In the genomic region with DNA sequence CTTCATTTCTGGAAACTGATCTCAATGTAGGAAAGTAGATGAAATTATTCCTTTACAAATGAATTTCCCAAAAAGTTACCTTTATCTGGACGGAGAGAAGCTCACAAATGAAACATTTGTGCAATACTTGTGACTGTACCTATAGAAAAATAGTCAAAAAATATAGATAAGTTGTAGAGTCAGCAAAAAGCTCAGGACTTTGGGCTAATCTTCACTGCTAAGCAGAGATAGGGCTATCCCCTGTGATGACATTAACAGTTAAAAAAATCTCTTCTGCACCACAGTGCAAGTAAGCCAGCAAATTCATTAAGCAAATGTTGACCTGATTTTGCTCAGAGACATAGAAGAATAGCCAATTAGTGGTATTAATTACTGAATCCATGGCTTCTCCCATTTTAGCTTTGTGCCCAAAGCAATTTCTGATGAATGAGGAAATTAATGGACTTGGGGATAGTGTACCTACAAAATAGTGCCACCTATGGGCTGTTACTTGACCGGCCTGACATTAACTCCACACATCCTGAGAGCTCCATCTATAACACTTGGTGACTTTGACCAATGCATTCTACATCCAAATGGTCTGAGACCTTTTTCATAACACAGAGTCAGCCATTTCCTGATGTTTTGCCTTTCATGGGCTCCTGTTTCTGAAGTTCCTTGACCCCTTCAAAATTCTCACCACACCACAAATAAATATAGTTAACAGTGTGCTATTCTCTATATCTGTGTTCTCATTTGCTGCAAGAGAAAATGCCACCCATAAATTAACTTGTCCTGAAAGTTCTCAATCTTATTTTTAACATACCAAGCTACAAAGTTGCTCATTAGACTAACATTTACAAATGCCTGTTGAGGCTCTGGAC, we compare ENCODE assay signal across 10 cellular contexts.
DNase-seq lines count a peak whose midpoint lies in the region; ATAC-seq and TF ChIP-seq lines count a peak whose summit lies in the region.
"Had no signal": no experiment of that assay in that cellular context is flagged by ENCODE, and none has a peak within 500 bp of the region (broad histone marks: within the 10 kb centered on the region; RNA-seq: fewer than 3 reads in every experiment).

No MANE protein-coding gene starts in this region.

- no peaks in the 10 kb centered on the region for H3K4me1 ChIP-seq in HCT116 (ENCODE audit: control insufficient read depth in 1 of 2, insufficient read depth in 2 of 2, low read length in 2 of 2)
- no peaks in the 10 kb centered on the region for H3K4me1 ChIP-seq in breast epithelium
- H3K4me1 ChIP-seq in right lobe of liver = no peaks in the 10 kb centered on the region

- intact Hi-C loops in HCT116 (cut with micrococcal nuclease) = loop anchor here (2.0 to 10.0 kb wide), 2 partner anchors 299 to 685 kb away; no protein-coding TSS in a partner anchor
- intact Hi-C loops in breast epithelium (cut with DNase I; ENCODE audit: low total_unique reads) = no loop called here
- intact Hi-C loops in right lobe of liver (cut with DNase I) = no loop called here

- ATAC-seq in HCT116 (peak; percentile 91), right lobe of liver (peak; percentile 59 to 82 (median 77))

- RAD21 ChIA-PET in HCT116 (lab: Charles Lee; ENCODE audit: low non-redundant PET in 1 of 2, low total read pairs in 2 of 2, uncharacterized antibody in 2 of 2, unreplicated experiment in 2 of 2) = interaction anchor here in 1 of 2 experiments (0.7 kb wide), 1 partner anchor 144 kb away, joined by 3 read pairs; no protein-coding TSS in a partner anchor

- TF ChIP-seq CTCF in HCT116 (IDR thresholded peaks at IDR 0.05 in 2 of 3, conservative IDR thresholded peaks at IDR 0.05 in 1 of 3; ENCODE audit: borderline replicate concordance in 1 of 3, insufficient read depth in 1 of 3, low read depth in 2 of 3, low read length in 2 of 3) (peak; percentile 47 to 74 (median 68); a peak in 5 of 6 replicates), breast epithelium (IDR thresholded peaks at IDR 0.05) (peak in 2 of 3 donors; percentile 27 to 33), right lobe of liver (IDR thresholded peaks at IDR 0.05) (peak; percentile 42 to 65 (median 50))

- CTCF ChIA-PET in HCT116 (lab: Charles Lee) = interaction anchor here (0.6 to 3.4 kb wide), 26 partner anchors 9 to 688 kb away, joined by 3 to 32 read pairs (median 4); no protein-coding TSS in a partner anchor

- H3K9me3 ChIP-seq in HCT116 (ENCODE audit: control insufficient read depth in 1 of 2, insufficient read depth in 1 of 2, low read depth in 1 of 2, low read length in 2 of 2) (no peaks in the 10 kb centered on the region), breast epithelium (no peaks in the 10 kb centered on the region), right lobe of liver (no peaks in the 10 kb centered on the region)
- H3K9me3 ChIP-seq: BLaER1 treated with 17β-estradiol and CSF1 and Interleukin-3, amounts not matched to agents 10 nM and 100 nM had no signal

- H3K9me2 ChIP-seq in HCT116 (ENCODE audit: insufficient read depth) = no peaks in the 10 kb centered on the region

- H3K79me2 ChIP-seq in HCT116 (ENCODE audit: insufficient read depth, low read length) = no peaks in the 10 kb centered on the region

- POLR2A ChIA-PET in HCT116 (lab: Charles Lee) = no interaction called here

- H3K36me3 ChIP-seq in HCT116 (ENCODE audit: control insufficient read depth in 1 of 2, insufficient read depth in 2 of 2, low read length in 2 of 2) = no peaks in the 10 kb centered on the region
- H3K36me3 ChIP-seq in breast epithelium = no peaks in the 10 kb centered on the region
- H3K36me3 ChIP-seq in right lobe of liver = no peaks in the 10 kb centered on the region
- H3K36me3 ChIP-seq: BLaER1 treated with 17β-estradiol and CSF1 and Interleukin-3, amounts not matched to agents 10 nM and 100 nM had no signal

- BruUV-seq in HCT116 (replicated peaks; lab: Mats Ljungman, UMichigan) = no TSS peak

- no peak overlapping the region for H3K4me2 ChIP-seq in HCT116 (ENCODE audit: low read length)
- H3K4me2 ChIP-seq: BLaER1 treated with 17β-estradiol and CSF1 and Interleukin-3, amounts not matched to agents 10 nM and 100 nM had no signal

- H3K27me3 ChIP-seq in HCT116 (ENCODE audit: insufficient read depth, low read length) = no peaks in the 10 kb centered on the region
- H3K27me3 ChIP-seq in breast epithelium = no peaks in the 10 kb centered on the region
- H3K27me3 ChIP-seq in right lobe of liver = no peaks in the 10 kb centered on the region
- H3K27me3 ChIP-seq: BLaER1 treated with 17β-estradiol and CSF1 and Interleukin-3, amounts not matched to agents 10 nM and 100 nM had no signal

- H2AFZ ChIP-seq in HCT116 (ENCODE audit: low read depth, low read length, poor library complexity, severe bottlenecking) = peak overlapping the region; percentile 63

- 44% methylated on average over 2 of the region's 2 CpGs for WGBS in right lobe of liver (ENCODE audit: insufficient coverage, low coverage, low lambda C conversion rate, missing lambda C conversion rate)

- TF ChIP-seq RAD21 in HCT116 (IDR thresholded peaks at IDR 0.05; ENCODE audit: low read depth) = peak; percentile 61

- TF ChIP-seq POLR2A in HCT116 (IDR thresholded peaks at IDR 0.05; ENCODE audit: borderline replicate concordance, extremely low read depth, insufficient read depth, insufficient read length) = no peak
- TF ChIP-seq POLR2A in breast epithelium (IDR thresholded peaks at IDR 0.05) = no peak
- TF ChIP-seq POLR2A in right lobe of liver (IDR thresholded peaks at IDR 0.05) = no peak

- DNase-seq in NCI-H187 treated with DMSO at 0.1 percent for 48 hours (lab: John Stamatoyannopoulos, UW) = peak; percentile 8
- DNase-seq in NCI-H187 (lab: John Stamatoyannopoulos, UW) = no peak
- peak; percentile 37 for DNase-seq in HCT116 (ENCODE audit: low read depth, low spot score)
- peak; percentile 19 for DNase-seq in NCI-H446 treated with DMSO at 0.1 percent for 48 hours (lab: John Stamatoyannopoulos, UW)
- no peak for DNase-seq in breast epithelium (ENCODE audit: low spot score in 2 of 2)
- no peak for DNase-seq in right lobe of liver
- no peak for DNase-seq in activated gamma-delta T cell treated with Interleukin-2 at 50 U/mL for 16 hours
- no peak for DNase-seq in effector CD4-positive, alpha-beta T cell

- H3K4me3 ChIP-seq in HCT116 (replicated peaks in 1 of 2; ENCODE audit: low read depth in 1 of 2, low read length in 2 of 2) (no peak overlapping the region), breast epithelium (no peak overlapping the region), right lobe of liver (no peak overlapping the region)
- H3K4me3 ChIP-seq: BLaER1 treated with 17β-estradiol and CSF1 and Interleukin-3, amounts not matched to agents 10 nM and 100 nM; skin epidermis had no signal

- H3K9ac ChIP-seq in HCT116 (ENCODE audit: low read length) = no peak overlapping the region
- H3K9ac ChIP-seq: BLaER1 treated with 17β-estradiol and CSF1 and Interleukin-3, amounts not matched to agents 10 nM and 100 nM had no signal

- H4K20me1 ChIP-seq in HCT116 (ENCODE audit: insufficient read depth) = no peaks in the 10 kb centered on the region
- H4K20me1 ChIP-seq: BLaER1 treated with 17β-estradiol and CSF1 and Interleukin-3, amounts not matched to agents 10 nM and 100 nM had no signal

- H3K27ac ChIP-seq in HCT116 (ENCODE audit: low read depth, low read length) = no peak overlapping the region
- no peak overlapping the region for H3K27ac ChIP-seq in breast epithelium
- no peak overlapping the region for H3K27ac ChIP-seq in right lobe of liver
- H3K27ac ChIP-seq: BLaER1 treated with 17β-estradiol and CSF1 and Interleukin-3, amounts not matched to agents 10 nM and 100 nM; skin epidermis had no signal

TF ChIP-seq in HCT116, 20 proteins besides CTCF, POLR2A, EP300 and RAD21 (continues in another document):
- TF ChIP-seq SIN3A (IDR thresholded peaks at IDR 0.05; ENCODE audit: low read depth) = no peak
- no peak for TF ChIP-seq EZH2 (IDR thresholded peaks at IDR 0.05)
- no peak for TF ChIP-seq FOSL1 (IDR thresholded peaks at IDR 0.05; ENCODE audit: low read depth)
- no peak for TF ChIP-seq EGR1 (IDR thresholded peaks at IDR 0.05; ENCODE audit: low read depth)
- TF ChIP-seq, protein P1, sequence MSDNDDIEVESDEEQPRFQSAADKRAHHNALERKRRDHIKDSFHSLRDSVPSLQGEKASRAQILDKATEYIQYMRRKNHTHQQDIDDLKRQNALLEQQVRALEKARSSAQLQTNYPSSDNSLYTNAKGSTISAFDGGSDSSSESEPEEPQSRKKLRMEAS (IDR thresholded peaks at IDR 0.05) = no peak
- no peak for TF ChIP-seq ZFX (IDR thresholded peaks at IDR 0.05)
- no peak for TF ChIP-seq EZH2phosphoT487 (IDR thresholded peaks at IDR 0.05; ENCODE audit: borderline replicate concordance)
- TF ChIP-seq TCF7L2 (IDR thresholded peaks at IDR 0.05; ENCODE audit: borderline replicate concordance, extremely low read depth, insufficient read depth, insufficient read length) = no peak
- TF ChIP-seq SRF (IDR thresholded peaks at IDR 0.05; ENCODE audit: low read depth) = no peak
- TF ChIP-seq, protein P2, sequence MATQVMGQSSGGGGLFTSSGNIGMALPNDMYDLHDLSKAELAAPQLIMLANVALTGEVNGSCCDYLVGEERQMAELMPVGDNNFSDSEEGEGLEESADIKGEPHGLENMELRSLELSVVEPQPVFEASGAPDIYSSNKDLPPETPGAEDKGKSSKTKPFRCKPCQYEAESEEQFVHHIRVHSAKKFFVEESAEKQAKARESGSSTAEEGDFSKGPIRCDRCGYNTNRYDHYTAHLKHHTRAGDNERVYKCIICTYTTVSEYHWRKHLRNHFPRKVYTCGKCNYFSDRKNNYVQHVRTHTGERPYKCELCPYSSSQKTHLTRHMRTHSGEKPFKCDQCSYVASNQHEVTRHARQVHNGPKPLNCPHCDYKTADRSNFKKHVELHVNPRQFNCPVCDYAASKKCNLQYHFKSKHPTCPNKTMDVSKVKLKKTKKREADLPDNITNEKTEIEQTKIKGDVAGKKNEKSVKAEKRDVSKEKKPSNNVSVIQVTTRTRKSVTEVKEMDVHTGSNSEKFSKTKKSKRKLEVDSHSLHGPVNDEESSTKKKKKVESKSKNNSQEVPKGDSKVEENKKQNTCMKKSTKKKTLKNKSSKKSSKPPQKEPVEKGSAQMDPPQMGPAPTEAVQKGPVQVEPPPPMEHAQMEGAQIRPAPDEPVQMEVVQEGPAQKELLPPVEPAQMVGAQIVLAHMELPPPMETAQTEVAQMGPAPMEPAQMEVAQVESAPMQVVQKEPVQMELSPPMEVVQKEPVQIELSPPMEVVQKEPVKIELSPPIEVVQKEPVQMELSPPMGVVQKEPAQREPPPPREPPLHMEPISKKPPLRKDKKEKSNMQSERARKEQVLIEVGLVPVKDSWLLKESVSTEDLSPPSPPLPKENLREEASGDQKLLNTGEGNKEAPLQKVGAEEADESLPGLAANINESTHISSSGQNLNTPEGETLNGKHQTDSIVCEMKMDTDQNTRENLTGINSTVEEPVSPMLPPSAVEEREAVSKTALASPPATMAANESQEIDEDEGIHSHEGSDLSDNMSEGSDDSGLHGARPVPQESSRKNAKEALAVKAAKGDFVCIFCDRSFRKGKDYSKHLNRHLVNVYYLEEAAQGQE (IDR thresholded peaks at IDR 0.05; ENCODE audit: low read depth) = no peak
- TF ChIP-seq CBX3 (IDR thresholded peaks at IDR 0.05; ENCODE audit: low read depth) = no peak
- TF ChIP-seq ELF1 (IDR thresholded peaks at IDR 0.05; ENCODE audit: borderline replicate concordance, low read depth) = no peak

Comparison
In these comparisons a context has a peak if more than half of its experiments do, and no peak if none do; other contexts are left out.
1. DNase-seq: peak in NCI-H187 treated with DMSO at 0.1 percent for 48 hours (single experiment), HCT116 (single experiment) and NCI-H446 treated with DMSO at 0.1 percent for 48 hours (single experiment); none in NCI-H187 (0 of 2), breast epithelium (0 of 2), right lobe of liver (0 of 3), activated gamma-delta T cell treated with Interleukin-2 at 50 U/mL for 16 hours (single experiment) and effector CD4-positive, alpha-beta T cell (single experiment).
2. Peak in every context shown above with its lines, with median percentiles within 50 percentile points of each other: CTCF ChIP-seq.